ENCODE assay signal across 21 cellular contexts in genomic region chr14:97104029-97104428, GRCh38.
DNase-seq lines count a peak whose midpoint lies in the region; TF ChIP-seq lines count a peak whose summit lies in the region.
"Had no signal": no experiment of that assay in that cellular context is flagged by ENCODE, and none has a peak within 500 bp of the region (broad histone marks: within the 10 kb centered on the region; RNA-seq: fewer than 3 reads in every experiment).

No MANE protein-coding gene starts in this region.

- DNase-seq in MG63 (no peak), testis (no peak), cerebellar cortex (ENCODE audit: low spot score) (no peak)
- DNase-seq: 8988T; ACHN; BE2C; C1 segment of cervical spinal cord; CD4-positive, alpha-beta memory T cell; CD4-positive, CD25-positive, alpha-beta regulatory T cell; CD8-positive, alpha-beta memory T cell; COR-L47; DMS 273 treated with DMSO at 0.1 percent for 48 hours; DMS153; DMS53; DMS79; DND-41; EL; GDM1 had no signal

- no peak overlapping the region for H3K4me3 ChIP-seq in BLaER1 treated with 17β-estradiol and CSF1 and Interleukin-3, amounts not matched to agents 10 nM and 100 nM
- no peak overlapping the region for H3K4me3 ChIP-seq in HEK293 (ENCODE audit: low read depth, low read length)
- H3K4me3 ChIP-seq in MG63 = no peak overlapping the region
- no peak overlapping the region for H3K4me3 ChIP-seq in testis
- H3K4me3 ChIP-seq: GM12878 had no signal

- POLR2A ChIA-PET in HEK293 (lab: Yijun Ruan, JAX) = no interaction called here

- no peaks in the 10 kb centered on the region for H4K20me1 ChIP-seq in BLaER1 treated with 17β-estradiol and CSF1 and Interleukin-3, amounts not matched to agents 10 nM and 100 nM

- no peak overlapping the region for H3K9ac ChIP-seq in BLaER1 treated with 17β-estradiol and CSF1 and Interleukin-3, amounts not matched to agents 10 nM and 100 nM

- TF ChIP-seq POLR2A in testis (IDR thresholded peaks at IDR 0.05) = no peak

- peaks cover 14 to 28% (median 20%) of the 10 kb centered on the region in 11 experiments for H3K9me3 ChIP-seq in BLaER1 treated with 17β-estradiol and CSF1 and Interleukin-3, amounts not matched to agents 10 nM and 100 nM (replicated peaks in 1 of 11)
- H3K9me3 ChIP-seq in HEK293 (ENCODE audit: control insufficient read depth, insufficient read depth, low read depth, low read length) (no peaks in the 10 kb centered on the region), MG63 (no peaks in the 10 kb centered on the region), testis (no peaks in the 10 kb centered on the region)
- H3K9me3 ChIP-seq: BE2C had no signal

- WGBS in testis, 2 donors = 84 to 91% methylated on average over 4 of the region's 4 CpGs

- H3K27me3 ChIP-seq in BLaER1 treated with 17β-estradiol and CSF1 and Interleukin-3, amounts not matched to agents 10 nM and 100 nM = peaks cover 0 to 12% (median 0%) of the 10 kb centered on the region in 11 experiments; a peak in 2 of 22 replicates
- H3K27me3 ChIP-seq in MG63 = no peaks in the 10 kb centered on the region
- H3K27me3 ChIP-seq in testis = no peaks in the 10 kb centered on the region
- H3K27me3 ChIP-seq: BE2C had no signal

- intact Hi-C loops in testis (cut with DNase I; ENCODE audit: low total_unique reads) = no loop called here

- peak overlapping the region in 9 of 11 experiments; percentile 58 to 87 (median 73); a peak in 17 of 22 replicates for H3K4me2 ChIP-seq in BLaER1 treated with 17β-estradiol and CSF1 and Interleukin-3, amounts not matched to agents 10 nM and 100 nM

- CTCF ChIA-PET in HEK293 (lab: Yijun Ruan, JAX) = interaction anchor here (0.6 to 0.7 kb wide), 3 partner anchors 43 to 472 kb away, joined by 3 read pairs; no protein-coding TSS in a partner anchor

- H3K36me3 ChIP-seq in BLaER1 treated with 17β-estradiol and CSF1 and Interleukin-3, amounts not matched to agents 10 nM and 100 nM = peaks cover 0 to 11% (median 0%) of the 10 kb centered on the region in 11 experiments; a peak in 4 of 22 replicates
- H3K36me3 ChIP-seq in HEK293 (ENCODE audit: control insufficient read depth in 2 of 2, insufficient read depth in 1 of 2, low read length in 2 of 2) (no peaks in the 10 kb centered on the region), MG63 (no peaks in the 10 kb centered on the region), testis (ENCODE audit: low read depth, missing control alignments) (no peaks in the 10 kb centered on the region)
- H3K36me3 ChIP-seq: BE2C had no signal

- H3K4me1 ChIP-seq in BLaER1 treated with 17β-estradiol and CSF1 and Interleukin-3, amounts not matched to agents 10 nM and 100 nM = peaks cover 8 to 86% (median 51%) of the 10 kb centered on the region in 10 experiments; a peak in 19 of 20 replicates
- H3K4me1 ChIP-seq in HEK293 (ENCODE audit: control insufficient read depth, insufficient read depth, low read length) = no peaks in the 10 kb centered on the region
- H3K4me1 ChIP-seq in testis = no peaks in the 10 kb centered on the region
- H3K4me1 ChIP-seq: BE2C had no signal

- peak overlapping the region in 4 of 11 experiments; percentile 79 to 90 (median 86); a peak in 7 of 22 replicates for H3K27ac ChIP-seq in BLaER1 treated with 17β-estradiol and CSF1 and Interleukin-3, amounts not matched to agents 10 nM and 100 nM
- H3K27ac ChIP-seq in HEK293 (ENCODE audit: extremely low read depth, low read depth, low read length) = no peak overlapping the region
- H3K27ac ChIP-seq in testis = no peak overlapping the region

- TF ChIP-seq CTCF in HEK293 (tag by site-specific recombination; IDR thresholded peaks at IDR 0.05) = no peak
- no peak for TF ChIP-seq CTCF in testis (IDR thresholded peaks at IDR 0.05)

TF ChIP-seq in HEK293, 187 proteins besides CTCF, POLR2A, EP300 and RAD21:
- TF ChIP-seq ZNF239 (tag by site-specific recombination; IDR thresholded peaks at IDR 0.05) = peak; percentile 71; the same call in 1 of the 2 replicates
- TF ChIP-seq ZNF664 (tag by site-specific recombination; IDR thresholded peaks at IDR 0.05) = no peak
- no peak for TF ChIP-seq ZNF560 (tag by site-specific recombination; IDR thresholded peaks at IDR 0.05; ENCODE audit: borderline replicate concordance)
